16 cellular contexts compared by ENCODE assay signal in genomic region chrX:72477787-72478186, GRCh38.
"Had no signal": no experiment of that assay in that cellular context is flagged by ENCODE, and none has a peak within 500 bp of the region (broad histone marks: within the 10 kb centered on the region; RNA-seq: fewer than 3 reads in every experiment).

No MANE protein-coding gene starts in this region.

- H3K4me1 ChIP-seq: foreskin keratinocyte, lower lobe of right lung, suprapubic skin had no signal

- H3K27me3 ChIP-seq: cardiac muscle cell, foreskin keratinocyte, ovary, right lobe of liver, suprapubic skin had no signal

- H3K4me3 ChIP-seq: cardiac muscle cell, lower lobe of right lung, ovary, right lobe of liver, suprapubic skin had no signal

- H3K27ac ChIP-seq: cardiac muscle cell, foreskin keratinocyte, lower lobe of right lung, ovary, suprapubic skin had no signal

- H3K36me3 ChIP-seq: cardiac muscle cell, lower lobe of right lung, ovary, right lobe of liver, suprapubic skin had no signal

- H3K9me3 ChIP-seq: lower lobe of right lung, ovary, right lobe of liver, suprapubic skin had no signal

- DNase-seq: activated CD4-positive, alpha-beta T cell treated with anti-CD3 and anti-CD28 coated beads for 4 hours; activated CD8-positive, alpha-beta T cell treated with anti-CD3 and anti-CD28 coated beads for 36 hours; activated effector memory CD4-positive, alpha-beta T cell treated with Interleukin-2 at 50 U/mL for 16 hours; activated T-cell treated with anti-CD3 and anti-CD28 coated beads, Interleukin-2, amount 50 U/mL, for 4 hours; endodermal cell; erythroblast; foreskin keratinocyte; immature natural killer cell; lower lobe of right lung; midbrain; ovary; trophoblast cell had no signal

- ATAC-seq: activated CD8-positive, alpha-beta T cell treated with anti-CD3 and anti-CD28 coated beads for 36 hours; activated T-cell treated with anti-CD3 and anti-CD28 coated beads, Interleukin-2, amount 50 U/mL, for 4 hours; foreskin keratinocyte; lower lobe of right lung; WTC11 had no signal
